Comparison of ENCODE assay signal across 11 cellular contexts in the genomic region with DNA sequence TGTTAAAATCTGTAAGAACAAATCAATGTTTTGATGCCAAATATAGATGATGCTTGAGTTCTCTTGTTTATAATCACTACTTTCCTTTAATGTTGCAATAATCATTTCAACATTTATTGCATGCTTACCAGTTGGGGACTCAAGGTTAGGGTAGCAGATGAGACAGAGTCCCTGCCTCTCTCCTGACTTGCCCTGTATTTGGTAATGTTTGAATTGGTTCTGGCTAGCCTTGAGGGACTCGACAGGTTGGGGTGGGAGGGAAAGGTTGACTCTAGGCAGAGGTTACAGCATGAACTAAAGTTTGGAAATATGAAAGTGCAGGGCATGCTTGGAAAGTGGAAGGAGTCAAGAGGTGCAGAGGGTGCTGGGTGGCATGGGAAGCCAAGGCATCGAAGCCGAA. TPM values are rescaled to one million over a fixed set of nuclear protein-coding genes. Genes with fewer than 3 reads are reported as not detected.
DNase-seq lines count a peak whose midpoint lies in the region; ATAC-seq, FAIRE-seq and TF ChIP-seq lines count a peak whose summit lies in the region.
"Had no signal": no experiment of that assay in that cellular context is flagged by ENCODE, and none has a peak within 500 bp of the region (broad histone marks: within the 10 kb centered on the region; RNA-seq: fewer than 3 reads in every experiment).

No MANE protein-coding gene starts in this region.

- no peak overlapping the region for H4K5ac ChIP-seq in H1 (ENCODE audit: insufficient read length, low read depth, low read length)

- no peak for TF ChIP-seq RAD21 in H1 (IDR thresholded peaks at IDR 0.05 in 1 of 2, conservative IDR thresholded peaks at IDR 0.05 in 1 of 2; ENCODE audit: low read depth in 2 of 2, low read length in 2 of 2)

- H3K4me2 ChIP-seq in Karpas-422 (ENCODE audit: low read depth, low read length, poor library complexity, severe bottlenecking) (peak overlapping the region; percentile 87), H1 (ENCODE audit: insufficient read depth in 1 of 2, low read depth in 2 of 2, low read length in 2 of 2) (peak overlapping the region; percentile 50 to 68)

- no peak overlapping the region for H3K4me3 ChIP-seq in CD8-positive, alpha-beta T cell (ENCODE audit: low read depth, low read length)
- H3K4me3 ChIP-seq in Karpas-422 (ENCODE audit: low read length) (peak overlapping the region; percentile 86), H1 (ENCODE audit: extremely low read depth in 1 of 4, insufficient read depth in 2 of 4, low read depth in 3 of 4, low read length in 4 of 4) (peak overlapping the region in 1 of 4 experiments; percentile 80; a peak in 3 of 8 replicates)

- peak overlapping the region; percentile 83 for H3K9ac ChIP-seq in Karpas-422 (ENCODE audit: low read length)
- no peak overlapping the region for H3K9ac ChIP-seq in H1 (replicated peaks in 1 of 4; ENCODE audit: extremely low read depth in 1 of 4, low read depth in 3 of 4, low read length in 3 of 4)

- WGBS in H1 (ENCODE audit: extremely low coverage in 1 of 2, insufficient coverage in 1 of 2, insufficient read length in 1 of 2, insufficient replicate concordance in 2 of 2, low coverage in 1 of 2, low lambda C conversion rate in 2 of 2, missing lambda C conversion rate in 1 of 2), 2 experiments, result 87% methylated on average over 3 of the region's 3 CpGs; no CpG with 5 or more reads in 1 of the 2 experiments

- H3K14ac ChIP-seq in H1 (ENCODE audit: insufficient read length), result no peak overlapping the region

- H3K36me3 Mint-ChIP-seq in CD8-positive, alpha-beta T cell, result peaks cover 9% of the 10 kb centered on the region
- H3K36me3 Mint-ChIP-seq in nephron progenitor cell (ENCODE audit: low read depth), result peaks cover 13% of the 10 kb centered on the region

- H2BK120ac ChIP-seq in H1 (replicated peaks; ENCODE audit: low read depth, low read length), result no peak overlapping the region

- DNase-seq in CD8-positive, alpha-beta T cell, result no peak
- DNase-seq in Karpas-422 (no peak), H1 (ENCODE audit: low read depth in 1 of 2, low spot score in 2 of 2) (no peak), nephron progenitor cell (no peak), SHP77 (lab: John Stamatoyannopoulos, UW) (no peak), NOMO-1 treated with dmso at 0.1 percent for 144 hours (lab: John Stamatoyannopoulos, UW; ENCODE audit: unreplicated experiment) (no peak), head of caudate nucleus (no peak)
- DNase-seq: activated CD4-positive, CD25-positive, alpha-beta regulatory T cell; NCI-H1694 treated with DMSO at 0.1 percent for 48 hours; occipital lobe had no signal

- ATAC-seq in CD8-positive, alpha-beta T cell, result no peak
- ATAC-seq in HG02678 (IDR thresholded peaks at IDR 0.05; ENCODE audit: unreplicated experiment), result no peak

- H3K4me1 ChIP-seq in CD8-positive, alpha-beta T cell (ENCODE audit: insufficient read depth, low read length), result peaks cover 40% of the 10 kb centered on the region
- H3K4me1 ChIP-seq in Karpas-422 (ENCODE audit: low read length), result peaks cover 68% of the 10 kb centered on the region
- H3K4me1 ChIP-seq in H1 (replicated peaks in 1 of 4; ENCODE audit: control insufficient read depth in 3 of 4, insufficient read depth in 4 of 4, low read length in 3 of 4), result peaks cover 2 to 10% (median 7%) of the 10 kb centered on the region in 4 experiments; a peak in 4 of 7 replicates

- POLR2A ChIA-PET in CD8-positive, alpha-beta T cell (lab: Charles Lee), result no interaction called here
- POLR2A ChIA-PET in H1 (lab: Charles Lee; ENCODE audit: partially characterized antibody), result no interaction called here

- no peaks in the 10 kb centered on the region for H3K27me3 ChIP-seq in CD8-positive, alpha-beta T cell (ENCODE audit: insufficient read depth, low read length)
- no peaks in the 10 kb centered on the region for H3K27me3 ChIP-seq in Karpas-422 (ENCODE audit: low read length)
- no peaks in the 10 kb centered on the region for H3K27me3 ChIP-seq in H1 (replicated peaks in 1 of 4; ENCODE audit: control insufficient read depth in 3 of 4, extremely low read depth in 1 of 4, insufficient read depth in 3 of 4, low read length in 3 of 4)

- TF ChIP-seq EP300 in H1 (IDR thresholded peaks at IDR 0.05; ENCODE audit: borderline replicate concordance in 1 of 2, low read depth in 2 of 2, low read length in 2 of 2), result no peak

- H4K91ac ChIP-seq in H1 (replicated peaks; ENCODE audit: insufficient read length, low read length), result no peak overlapping the region

- intact Hi-C loops in CD8-positive, alpha-beta T cell (cut with DNase I, micrococcal nuclease), result loop anchor here (2.0 to 10.0 kb wide), 4 partner anchors 42 to 811 kb away; partner anchors contain the start of genes CASP6 (in 1 of the 2), ELOVL6 (in 1 of the 2) and RPL34 (in 1 of the 2)
- intact Hi-C loops in head of caudate nucleus (cut with DNase I), result loop anchor here (10.0 kb wide), 1 partner anchor 119 kb away; no protein-coding TSS in a partner anchor

- no peak overlapping the region for H3K18ac ChIP-seq in H1 (ENCODE audit: extremely low read depth, low read length)

- TF ChIP-seq POLR2A in H1 (IDR thresholded peaks at IDR 0.05; ENCODE audit: control extremely low read depth in 1 of 2, low read depth in 2 of 2, low read length in 2 of 2), result no peak

- peaks cover 7% of the 10 kb centered on the region; the same call in 1 of the 2 replicates for H3K79me1 ChIP-seq in H1 (ENCODE audit: low read depth, low read length)

- peaks cover 4% of the 10 kb centered on the region for H3K23me2 ChIP-seq in H1 (ENCODE audit: low read depth, low read length)

- peaks cover 68% of the 10 kb centered on the region for H3K4me1 Mint-ChIP-seq in CD8-positive, alpha-beta T cell (ENCODE audit: low read depth)
- H3K4me1 Mint-ChIP-seq in nephron progenitor cell, result peaks cover 66% of the 10 kb centered on the region

- H3K27me3 Mint-ChIP-seq in CD8-positive, alpha-beta T cell (ENCODE audit: low read depth), result no peaks in the 10 kb centered on the region
- H3K27me3 Mint-ChIP-seq in nephron progenitor cell (ENCODE audit: low read depth, poor library complexity), result no peaks in the 10 kb centered on the region

- no peak overlapping the region for H3K23ac ChIP-seq in H1 (ENCODE audit: insufficient read length)

- peak overlapping the region; percentile 90 for H3K4me3 Mint-ChIP-seq in CD8-positive, alpha-beta T cell
- peak overlapping the region; percentile 90 for H3K4me3 Mint-ChIP-seq in nephron progenitor cell

- no peak overlapping the region for H2AFZ ChIP-seq in Karpas-422 (ENCODE audit: low read length)
- no peak overlapping the region for H2AFZ ChIP-seq in H1 (ENCODE audit: low read length)

- H3K27ac ChIP-seq in CD8-positive, alpha-beta T cell (ENCODE audit: low read depth, low read length), result no peak overlapping the region
- no peak overlapping the region for H3K27ac ChIP-seq in Karpas-422 (ENCODE audit: low read length)
- no peak overlapping the region for H3K27ac ChIP-seq in H1 (ENCODE audit: low read depth, low read length)

- H3K36me3 ChIP-seq in CD8-positive, alpha-beta T cell (ENCODE audit: insufficient read depth, low read length), result no peaks in the 10 kb centered on the region
- no peaks in the 10 kb centered on the region for H3K36me3 ChIP-seq in Karpas-422 (ENCODE audit: insufficient read depth, low read length)
- H3K36me3 ChIP-seq in H1 (ENCODE audit: control insufficient read depth in 2 of 4, insufficient read depth in 4 of 4, low read length in 3 of 4), result no peaks in the 10 kb centered on the region

- H3K27ac Mint-ChIP-seq in CD8-positive, alpha-beta T cell, result peak overlapping the region; percentile 52
- peak overlapping the region; percentile 68 for H3K27ac Mint-ChIP-seq in nephron progenitor cell

- no peak for TF ChIP-seq CTCF in CD8-positive, alpha-beta T cell (IDR thresholded peaks at IDR 0.05)
- TF ChIP-seq CTCF in H1 (IDR thresholded peaks at IDR 0.05; ENCODE audit: control extremely low read depth in 1 of 3, insufficient read depth in 1 of 3, low read depth in 1 of 3, low read length in 3 of 3) (no peak), nephron progenitor cell (IDR thresholded peaks at IDR 0.05) (no peak)

- H2BK12ac ChIP-seq in H1 (ENCODE audit: low read depth, low read length), result no peak overlapping the region

- no peaks in the 10 kb centered on the region for H3K9me3 Mint-ChIP-seq in CD8-positive, alpha-beta T cell
- no peaks in the 10 kb centered on the region for H3K9me3 Mint-ChIP-seq in nephron progenitor cell

- H4K8ac ChIP-seq in H1 (ENCODE audit: extremely low read depth, insufficient read depth, low read length), result no peak overlapping the region

- H3K56ac ChIP-seq in H1 (replicated peaks; ENCODE audit: insufficient read length, low read depth, low read length), result no peak overlapping the region

- peaks cover 40% of the 10 kb centered on the region for H4K20me1 ChIP-seq in Karpas-422 (ENCODE audit: insufficient read depth, low read depth, low read length)
- peaks cover 4 to 6% of the 10 kb centered on the region in 2 experiments for H4K20me1 ChIP-seq in H1 (replicated peaks in 1 of 2; ENCODE audit: control insufficient read depth in 1 of 2, insufficient read depth in 2 of 2, low read length in 2 of 2)

- H3K4ac ChIP-seq in H1 (replicated peaks; ENCODE audit: insufficient read length, low read depth, low read length), result no peak overlapping the region

- H3K79me2 ChIP-seq in Karpas-422 (ENCODE audit: low read length) (peaks cover 73% of the 10 kb centered on the region), H1 (ENCODE audit: control insufficient read depth in 1 of 2, insufficient read depth in 2 of 2, low read length in 2 of 2) (peaks cover 6 to 60% of the 10 kb centered on the region in 2 experiments; a peak in 3 of 4 replicates)

- no peak overlapping the region for H2AK5ac ChIP-seq in H1 (ENCODE audit: low read depth, low read length)

- no peak for FAIRE-seq in H1 (lab: Jason Lieb, UNC)

- H3K9me2 ChIP-seq in Karpas-422 (replicated peaks; ENCODE audit: insufficient read depth, low read length), result no peaks in the 10 kb centered on the region

- no peak overlapping the region for H2BK5ac ChIP-seq in H1 (ENCODE audit: low read depth, low read length)

- H3K9me3 ChIP-seq in CD8-positive, alpha-beta T cell (ENCODE audit: low read length), result no peaks in the 10 kb centered on the region
- no peaks in the 10 kb centered on the region for H3K9me3 ChIP-seq in Karpas-422 (ENCODE audit: low read length)
- no peaks in the 10 kb centered on the region for H3K9me3 ChIP-seq in H1 (ENCODE audit: insufficient read depth in 2 of 2, low read depth in 1 of 2, low read length in 1 of 2)

- no peak overlapping the region for H2BK20ac ChIP-seq in H1 (ENCODE audit: low read length)

- CTCF ChIA-PET in CD8-positive, alpha-beta T cell (lab: Charles Lee), result no interaction called here
- CTCF ChIA-PET in H1 (lab: Charles Lee; ENCODE audit: partially characterized antibody), result no interaction called here

- no peak overlapping the region for H2BK15ac ChIP-seq in H1 (ENCODE audit: low read length)

RNA-seq across cellular contexts. Expression of gene SEC24B, which starts 2.0 kb away (rescaled TPM):
- 10 to 100 TPM; 40.6 to 42.9 TPM for total RNA-seq in CD8-positive, alpha-beta T cell
- total RNA-seq in Karpas-422 (2014; rRNA removed; shearing (Covaris generic); ENCODE audit: low replicate concordance), result 17.0 and 50.3 TPM in 2 replicates
- total RNA-seq in H1 (2021; fragmentation: NEBNext Ultra II Directional; extraction: Animal tissue kit (Norgen Biotek cat#: 25700)), result 24.2 and 25.6 TPM in 2 replicates
- 20.5 and 30.9 TPM in 2 replicates for polyA plus RNA-seq in H1 (2011; rRNA removed)
- 21.1 TPM for polyA plus RNA-seq in H1 (2011; cell fraction: cytosol; rRNA removed)
- 24.8 TPM for polyA plus RNA-seq in H1 (2011; cell fraction: nucleus; rRNA removed)
- 11.7 to 17.1 TPM (median 14.9 TPM) in 4 replicates for polyA plus RNA-seq in H1 (2012, experiment 1 of 2)
- 1.2 TPM for polyA plus RNA-seq in H1 (2012, experiment 2 of 2)
- 15.1 TPM for polyA plus RNA-seq in H1 (2013, experiment 1 of 2)
- 15.1 TPM for polyA plus RNA-seq in H1 (2013, experiment 2 of 2)
- 95.6 and 123 TPM in 2 replicates for polyA minus RNA-seq in H1 (2011; rRNA and poly(A)+ RNA removed)
- polyA minus RNA-seq in H1 (2011; cell fraction: cytosol; rRNA and poly(A)+ RNA removed), result 23.7 TPM
- polyA minus RNA-seq in H1 (2011; cell fraction: nucleus; rRNA and poly(A)+ RNA removed), result 71.0 TPM
